Comparison of ENCODE assay signal across 17 cellular contexts in the genomic region with DNA sequence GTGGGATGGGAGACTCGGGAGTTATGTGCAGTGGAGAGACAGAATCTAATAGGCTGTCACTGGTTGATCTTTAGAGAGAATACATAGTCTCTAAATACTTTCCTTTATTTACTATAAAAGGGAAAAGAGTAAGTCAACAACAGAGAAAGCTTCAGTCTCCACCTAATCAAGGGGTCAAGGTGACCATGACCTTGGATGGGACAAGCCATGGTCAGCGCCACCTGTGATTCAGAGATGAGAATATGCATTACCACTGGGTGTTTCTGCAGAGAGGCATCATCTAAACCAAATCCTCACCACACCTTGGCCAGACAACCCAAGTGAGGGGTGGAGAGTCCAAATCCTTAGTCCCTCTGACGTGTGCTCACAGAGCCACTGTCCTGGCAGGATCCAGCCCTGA. TPM values are rescaled to one million over a fixed set of nuclear protein-coding genes. Genes with fewer than 3 reads are reported as not detected.
DNase-seq lines count a peak whose midpoint lies in the region; ATAC-seq, FAIRE-seq and TF ChIP-seq lines count a peak whose summit lies in the region.
"Had no signal": no experiment of that assay in that cellular context is flagged by ENCODE, and none has a peak within 500 bp of the region (broad histone marks: within the 10 kb centered on the region; RNA-seq: fewer than 3 reads in every experiment).

No MANE protein-coding gene starts in this region.

- no peak overlapping the region for H2BK120ac ChIP-seq in H1 (replicated peaks; ENCODE audit: low read depth, low read length)

- H2BK5ac ChIP-seq in H1 (ENCODE audit: low read depth, low read length): no peak overlapping the region

- 0 out of 2 replicates have a peak overlapping the region, but pooled peaks have one; percentile 63 for H2BK12ac ChIP-seq in H1 (ENCODE audit: low read depth, low read length)

- H3K79me1 ChIP-seq in H1 (ENCODE audit: low read depth, low read length): peaks cover 10% of the 10 kb centered on the region

- 98% methylated on average over 3 of the region's 3 CpGs; no CpG with 5 or more reads in 1 of the 2 experiments for WGBS in H1 (ENCODE audit: extremely low coverage in 1 of 2, insufficient coverage in 1 of 2, insufficient read length in 1 of 2, insufficient replicate concordance in 2 of 2, low coverage in 1 of 2, low lambda C conversion rate in 2 of 2, missing lambda C conversion rate in 1 of 2), 2 experiments

- H3K4me3 Mint-ChIP-seq in Caco-2 (ENCODE audit: unreplicated experiment) (no peak overlapping the region), mesothelial cell of epicardium (no peak overlapping the region), nephron progenitor cell (no peak overlapping the region)
- H3K4me3 Mint-ChIP-seq: B cell; CD14-positive monocyte; CD8-positive, alpha-beta T cell had no signal

- BruUV-seq in Caco-2 (replicated peaks; lab: Mats Ljungman, UMichigan): no TSS peak

- H3K4me3 ChIP-seq in Caco-2 (ENCODE audit: low read depth, low read length) (no peak overlapping the region), H1 (ENCODE audit: extremely low read depth in 1 of 4, insufficient read depth in 2 of 4, low read depth in 3 of 4, low read length in 4 of 4) (no peak overlapping the region)

- CTCF ChIA-PET in Caco-2 (lab: Charles Lee) (no interaction called here), H1 (lab: Charles Lee; ENCODE audit: partially characterized antibody) (interaction anchor here (0.9 to 1.5 kb wide), 2 partner anchors 106 to 241 kb away, joined by 3 read pairs; no protein-coding TSS in a partner anchor)

- no peak overlapping the region for H3K9ac ChIP-seq in H1 (replicated peaks in 1 of 4; ENCODE audit: extremely low read depth in 1 of 4, low read depth in 3 of 4, low read length in 3 of 4)

- no peak overlapping the region for H3K23ac ChIP-seq in H1 (ENCODE audit: insufficient read length)

- no peak for DNase-seq in Caco-2
- no peak for DNase-seq in H1 (ENCODE audit: low read depth in 1 of 2, low spot score in 2 of 2)
- no peak for DNase-seq in mesothelial cell of epicardium (ENCODE audit: low spot score in 2 of 2, unreplicated experiment in 2 of 2)
- no peak for DNase-seq in G401 (ENCODE audit: low spot score)
- no peak for DNase-seq in foreskin melanocyte
- DNase-seq in nephron progenitor cell: no peak
- DNase-seq: CD8-positive, alpha-beta T cell; COR-L47; DND-41; GF-D8 had no signal

- no peak for TF ChIP-seq POLR2A in H1 (IDR thresholded peaks at IDR 0.05; ENCODE audit: control extremely low read depth in 1 of 2, low read depth in 2 of 2, low read length in 2 of 2)

- no peak overlapping the region for H3K4ac ChIP-seq in H1 (replicated peaks; ENCODE audit: insufficient read length, low read depth, low read length)

- no peak overlapping the region for H3K4me2 ChIP-seq in H1 (ENCODE audit: insufficient read depth in 1 of 2, low read depth in 2 of 2, low read length in 2 of 2)

- H3K18ac ChIP-seq in H1 (ENCODE audit: extremely low read depth, low read length): no peak overlapping the region

- no peaks in the 10 kb centered on the region for H3K27me3 Mint-ChIP-seq in Caco-2 (ENCODE audit: insufficient read depth, unreplicated experiment)
- no peaks in the 10 kb centered on the region for H3K27me3 Mint-ChIP-seq in mesothelial cell of epicardium (ENCODE audit: low read depth)
- H3K27me3 Mint-ChIP-seq in nephron progenitor cell (ENCODE audit: low read depth, poor library complexity): peaks cover 10% of the 10 kb centered on the region

- H3K9me3 ChIP-seq in Caco-2 (no peaks in the 10 kb centered on the region), H1 (ENCODE audit: insufficient read depth in 2 of 2, low read depth in 1 of 2, low read length in 1 of 2) (no peaks in the 10 kb centered on the region)

- peaks cover 0 to 7% of the 10 kb centered on the region in 2 experiments for H4K20me1 ChIP-seq in H1 (replicated peaks in 1 of 2; ENCODE audit: control insufficient read depth in 1 of 2, insufficient read depth in 2 of 2, low read length in 2 of 2)

- no peak for TF ChIP-seq CTCF in Caco-2 (IDR thresholded peaks at IDR 0.05; ENCODE audit: insufficient read depth in 1 of 2, low read depth in 1 of 2, low read length in 1 of 2, severe bottlenecking in 1 of 2, unreplicated experiment in 1 of 2)
- TF ChIP-seq CTCF in H1 (IDR thresholded peaks at IDR 0.05; ENCODE audit: control extremely low read depth in 1 of 3, insufficient read depth in 1 of 3, low read depth in 1 of 3, low read length in 3 of 3): no peak
- no peak for TF ChIP-seq CTCF in mesothelial cell of epicardium (IDR thresholded peaks at IDR 0.05; ENCODE audit: unreplicated experiment)
- no peak for TF ChIP-seq CTCF in nephron progenitor cell (IDR thresholded peaks at IDR 0.05)

- TF ChIP-seq RAD21 in H1 (IDR thresholded peaks at IDR 0.05 in 1 of 2, conservative IDR thresholded peaks at IDR 0.05 in 1 of 2; ENCODE audit: low read depth in 2 of 2, low read length in 2 of 2): no peak

- peaks cover 92% of the 10 kb centered on the region for H3K36me3 Mint-ChIP-seq in Caco-2 (ENCODE audit: insufficient read depth, unreplicated experiment)
- peaks cover 24% of the 10 kb centered on the region for H3K36me3 Mint-ChIP-seq in mesothelial cell of epicardium
- no peaks in the 10 kb centered on the region for H3K36me3 Mint-ChIP-seq in nephron progenitor cell (ENCODE audit: low read depth)
- H3K36me3 Mint-ChIP-seq: CD8-positive, alpha-beta T cell had no signal

- no peak for FAIRE-seq in H1 (lab: Jason Lieb, UNC)
- FAIRE-seq: A204.1, H54 had no signal

- H3K4me1 Mint-ChIP-seq in Caco-2 (ENCODE audit: low read depth, unreplicated experiment) (peaks cover 62% of the 10 kb centered on the region), mesothelial cell of epicardium (peaks cover 53% of the 10 kb centered on the region), nephron progenitor cell (peaks cover 62% of the 10 kb centered on the region)

- H3K9me3 Mint-ChIP-seq in Caco-2 (ENCODE audit: unreplicated experiment): no peaks in the 10 kb centered on the region
- H3K9me3 Mint-ChIP-seq in mesothelial cell of epicardium: no peaks in the 10 kb centered on the region
- H3K9me3 Mint-ChIP-seq in nephron progenitor cell: no peaks in the 10 kb centered on the region
- H3K9me3 Mint-ChIP-seq: CD8-positive, alpha-beta T cell had no signal

- POLR2A ChIA-PET in Caco-2 (lab: Charles Lee): no interaction called here
- POLR2A ChIA-PET in H1 (lab: Charles Lee; ENCODE audit: partially characterized antibody): interaction anchor here (0.6 kb wide), 1 partner anchor 72 kb away, joined by 3 read pairs; no protein-coding TSS in a partner anchor

- no peak overlapping the region for H3K56ac ChIP-seq in H1 (replicated peaks; ENCODE audit: insufficient read length, low read depth, low read length)

- H2BK20ac ChIP-seq in H1 (ENCODE audit: low read length): no peak overlapping the region

- H2BK15ac ChIP-seq in H1 (ENCODE audit: low read length): 0 out of 2 replicates have a peak overlapping the region, but pooled peaks have one; percentile 81

- TF ChIP-seq EP300 in H1 (IDR thresholded peaks at IDR 0.05; ENCODE audit: borderline replicate concordance in 1 of 2, low read depth in 2 of 2, low read length in 2 of 2): no peak

- H4K8ac ChIP-seq in H1 (ENCODE audit: extremely low read depth, insufficient read depth, low read length): no peak overlapping the region

- H3K23me2 ChIP-seq in H1 (ENCODE audit: low read depth, low read length): peaks cover 4% of the 10 kb centered on the region; the same call in 1 of the 2 replicates

- no peak overlapping the region for H3K27ac ChIP-seq in H1 (ENCODE audit: low read depth, low read length)
- H3K27ac ChIP-seq: HL-60 had no signal

- H3K36me3 ChIP-seq in Caco-2 (ENCODE audit: control insufficient read depth, insufficient read depth, low read length): peaks cover 2% of the 10 kb centered on the region; the same call in 1 of the 2 replicates
- no peaks in the 10 kb centered on the region for H3K36me3 ChIP-seq in H1 (ENCODE audit: control insufficient read depth in 2 of 4, insufficient read depth in 4 of 4, low read length in 3 of 4)

- H4K5ac ChIP-seq in H1 (ENCODE audit: insufficient read length, low read depth, low read length): no peak overlapping the region

- H3K27me3 ChIP-seq in Caco-2 (replicated peaks; ENCODE audit: control insufficient read depth, insufficient read depth, low read length) (no peaks in the 10 kb centered on the region), H1 (replicated peaks in 1 of 4; ENCODE audit: control insufficient read depth in 3 of 4, extremely low read depth in 1 of 4, insufficient read depth in 3 of 4, low read length in 3 of 4) (peaks cover 0 to 5% (median 3%) of the 10 kb centered on the region in 4 experiments; a peak in 4 of 7 replicates)

- H4K91ac ChIP-seq in H1 (replicated peaks; ENCODE audit: insufficient read length, low read length): no peak overlapping the region

- intact Hi-C loops in Caco-2 (cut with micrococcal nuclease; ENCODE audit: unreplicated experiment): no loop called here

- in situ Hi-C loops in G401 (cut with HindIII; ENCODE audit: low sequenced_read_pairs): no loop called here

- H2AFZ ChIP-seq in H1 (ENCODE audit: low read length): no peak overlapping the region

- peaks cover 0 to 2% of the 10 kb centered on the region in 2 experiments; a peak in 1 of 4 replicates for H3K79me2 ChIP-seq in H1 (ENCODE audit: control insufficient read depth in 1 of 2, insufficient read depth in 2 of 2, low read length in 2 of 2)

- H3K4me1 ChIP-seq in Caco-2: peaks cover 79% of the 10 kb centered on the region
- H3K4me1 ChIP-seq in H1 (replicated peaks in 1 of 4; ENCODE audit: control insufficient read depth in 3 of 4, insufficient read depth in 4 of 4, low read length in 3 of 4): peaks cover 5 to 16% (median 12%) of the 10 kb centered on the region in 4 experiments

- H3K27ac Mint-ChIP-seq in Caco-2 (ENCODE audit: unreplicated experiment): peak overlapping the region; percentile 56
- H3K27ac Mint-ChIP-seq in mesothelial cell of epicardium: peak overlapping the region; percentile 54
- no peak overlapping the region for H3K27ac Mint-ChIP-seq in nephron progenitor cell
- H3K27ac Mint-ChIP-seq: B cell; CD8-positive, alpha-beta T cell had no signal

- peak overlapping the region; percentile 24; the same call in 1 of the 2 replicates for H2AK5ac ChIP-seq in H1 (ENCODE audit: low read depth, low read length)

- H3K14ac ChIP-seq in H1 (ENCODE audit: insufficient read length): no peak overlapping the region

- ATAC-seq in GM19455 (IDR thresholded peaks at IDR 0.05; ENCODE audit: unreplicated experiment): no peak
- ATAC-seq: CD8-positive, alpha-beta T cell; HCT116 had no signal

RNA-seq across cellular contexts. Expression of gene TNS3, which starts 39.9 kb away (rescaled TPM):
- total RNA-seq in Caco-2 (2022): 252 and 263 TPM in 2 replicates
- 24.2 TPM in 2 replicates for total RNA-seq in H1 (2021; fragmentation: NEBNext Ultra II Directional; extraction: Animal tissue kit (Norgen Biotek cat#: 25700))
- 11.9 and 14.7 TPM in 2 replicates for polyA plus RNA-seq in H1 (2011; rRNA removed)
- 11.5 TPM for polyA plus RNA-seq in H1 (2011; cell fraction: cytosol; rRNA removed)
- 24.3 TPM for polyA plus RNA-seq in H1 (2011; cell fraction: nucleus; rRNA removed)
- 12.6 to 15.2 TPM (median 13.6 TPM) in 4 replicates for polyA plus RNA-seq in H1 (2012, experiment 1 of 2)
- 7.5 TPM for polyA plus RNA-seq in H1 (2012, experiment 2 of 2)
- polyA plus RNA-seq in H1 (2013, experiment 1 of 2): 6.6 TPM
- polyA plus RNA-seq in H1 (2013, experiment 2 of 2): 6.0 TPM
- polyA minus RNA-seq in H1 (2011; rRNA and poly(A)+ RNA removed): 54.4 and 72.3 TPM in 2 replicates
- polyA minus RNA-seq in H1 (2011; cell fraction: cytosol; rRNA and poly(A)+ RNA removed): 17.2 TPM
- 43.9 TPM for polyA minus RNA-seq in H1 (2011; cell fraction: nucleus; rRNA and poly(A)+ RNA removed)
- 427 to 461 TPM (median 452 TPM) in 3 replicates for total RNA-seq in mesothelial cell of epicardium
- 35.4 and 37.3 TPM in 2 replicates for total RNA-seq in G401 (2014; rRNA removed; shearing (Covaris generic))
